Comparison of ENCODE assay signal across 19 cellular contexts in the genomic region with DNA sequence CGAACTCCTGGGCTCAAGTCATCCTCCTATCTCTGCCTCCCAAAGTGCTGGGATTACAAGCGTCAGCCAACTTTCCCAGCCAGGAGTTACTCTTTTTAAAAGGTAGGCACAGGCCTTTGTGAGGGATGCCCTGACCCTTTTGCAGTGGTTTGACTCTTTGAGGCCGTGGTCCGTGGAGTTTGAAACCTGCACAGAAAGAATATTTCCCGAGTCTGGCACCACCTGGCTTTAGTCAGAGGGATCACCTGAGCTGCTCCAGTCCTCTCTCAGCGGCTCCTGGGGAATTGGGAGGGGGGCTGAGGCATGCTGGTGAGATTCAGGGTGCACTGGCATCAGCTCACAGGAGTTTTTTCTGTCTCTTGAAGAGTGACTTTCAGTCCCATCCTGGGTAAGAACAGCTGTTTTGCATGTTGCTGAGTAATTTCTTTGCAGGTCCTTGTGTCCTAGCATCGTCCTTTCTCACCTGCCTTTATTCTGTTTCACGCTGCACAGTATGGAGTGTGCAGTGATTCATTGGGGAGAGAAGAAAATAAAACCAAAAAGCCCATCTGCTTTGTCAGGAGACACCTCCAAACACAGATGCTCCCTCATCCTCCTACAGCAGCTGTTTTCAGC.
DNase-seq lines count a peak whose midpoint lies in the region; ATAC-seq, FAIRE-seq and TF ChIP-seq lines count a peak whose summit lies in the region.
"Had no signal": no experiment of that assay in that cellular context is flagged by ENCODE, and none has a peak within 500 bp of the region (broad histone marks: within the 10 kb centered on the region; RNA-seq: fewer than 3 reads in every experiment).

No MANE protein-coding gene starts in this region.

- H3K4me3 ChIP-seq in right atrium auricular region (no peak overlapping the region), right cardiac atrium (ENCODE audit: low read length) (no peak overlapping the region), GM23338 (no peak overlapping the region), pancreas (no peak overlapping the region)
- H3K4me3 ChIP-seq: hepatocyte had no signal

- peaks cover 13% of the 10 kb centered on the region; the same call in 2 of the 3 replicates for H3K9me3 Mint-ChIP-seq in GM23338
- H3K9me3 Mint-ChIP-seq in activated T-helper 2 cell treated with anti-CD3 and anti-CD28 coated beads, Interferon-gamma antibody, Interleukin-2, Interleukin-4, amounts not matched to agents 10 μg/mL and 5 μg/mL and 100 μg/mL, durations not matched to agents 14 hours and 24 hours and 36 hours, result no peaks in the 10 kb centered on the region

- H3K36me3 Mint-ChIP-seq in GM23338 (ENCODE audit: low read depth), result peaks cover 15% of the 10 kb centered on the region
- H3K36me3 Mint-ChIP-seq in activated T-helper 2 cell treated with anti-CD3 and anti-CD28 coated beads, Interferon-gamma antibody, Interleukin-2, Interleukin-4, amounts not matched to agents 10 μg/mL and 5 μg/mL and 100 μg/mL, durations not matched to agents 14 hours and 24 hours and 36 hours (ENCODE audit: low read depth), result no peaks in the 10 kb centered on the region

- no peaks in the 10 kb centered on the region; the same call in 1 of the 2 replicates for H3K9me2 ChIP-seq in GM23338 (ENCODE audit: insufficient read depth)

- H3K36me3 ChIP-seq in right atrium auricular region (no peaks in the 10 kb centered on the region), GM23338 (ENCODE audit: insufficient read depth) (no peaks in the 10 kb centered on the region), pancreas (no peaks in the 10 kb centered on the region)

- H3K27me3 ChIP-seq in right atrium auricular region (no peaks in the 10 kb centered on the region), right cardiac atrium (ENCODE audit: control insufficient read depth, insufficient read depth) (no peaks in the 10 kb centered on the region), GM23338 (ENCODE audit: insufficient read depth) (no peaks in the 10 kb centered on the region), pancreas (no peaks in the 10 kb centered on the region)
- H3K27me3 ChIP-seq: hepatocyte had no signal

- H3K27me3 Mint-ChIP-seq in GM23338 (ENCODE audit: insufficient read depth, low read depth, poor library complexity), result peaks cover 5% of the 10 kb centered on the region
- H3K27me3 Mint-ChIP-seq in activated T-helper 2 cell treated with anti-CD3 and anti-CD28 coated beads, Interferon-gamma antibody, Interleukin-2, Interleukin-4, amounts not matched to agents 10 μg/mL and 5 μg/mL and 100 μg/mL, durations not matched to agents 14 hours and 24 hours and 36 hours (ENCODE audit: low read depth), result no peaks in the 10 kb centered on the region
- H3K27me3 Mint-ChIP-seq: type B pancreatic cell had no signal

- H3K4me2 ChIP-seq in GM23338, result no peak overlapping the region
- H3K4me2 ChIP-seq: hepatocyte had no signal

- WGBS in right cardiac atrium, result 88% methylated on average over 8 of the region's 8 CpGs
- WGBS in pancreas, 2 donors, result 82% methylated on average over 8 of the region's 8 CpGs

- no peak for ATAC-seq in right cardiac atrium
- no peak for ATAC-seq in GM23338
- no peak for ATAC-seq in pancreas
- ATAC-seq in Right ventricle myocardium inferior, result no peak

- peaks cover 0 to 14% of the 10 kb centered on the region in 2 donors for H3K4me1 ChIP-seq in right atrium auricular region
- no peaks in the 10 kb centered on the region for H3K4me1 ChIP-seq in right cardiac atrium (ENCODE audit: control insufficient read depth, insufficient read depth, low read length)
- peaks cover 13% of the 10 kb centered on the region for H3K4me1 ChIP-seq in GM23338 (ENCODE audit: insufficient read depth)
- H3K4me1 ChIP-seq in pancreas, result peaks cover 5 to 18% (median 9%) of the 10 kb centered on the region in 3 donors

- H3K27ac Mint-ChIP-seq in GM23338, result no peak overlapping the region
- peak overlapping the region; percentile 97 for H3K27ac Mint-ChIP-seq in activated T-helper 2 cell treated with anti-CD3 and anti-CD28 coated beads, Interferon-gamma antibody, Interleukin-2, Interleukin-4, amounts not matched to agents 10 μg/mL and 5 μg/mL and 100 μg/mL, durations not matched to agents 14 hours and 24 hours and 36 hours
- H3K27ac Mint-ChIP-seq: type B pancreatic cell had no signal

- no peak for TF ChIP-seq CTCF in right atrium auricular region (IDR thresholded peaks at IDR 0.05)
- TF ChIP-seq CTCF in GM23338 (conservative IDR thresholded peaks at IDR 0.05; ENCODE audit: low read depth in 2 of 2), result peak; percentile 20 to 27; a peak in 1 of 4 replicates
- TF ChIP-seq CTCF in pancreas (IDR thresholded peaks at IDR 0.05), result no peak

- H3K27ac ChIP-seq in right atrium auricular region (no peak overlapping the region), right cardiac atrium (ENCODE audit: low read length) (no peak overlapping the region), GM23338 (ENCODE audit: low read depth) (no peak overlapping the region), pancreas (no peak overlapping the region)
- H3K27ac ChIP-seq: hepatocyte, VCaP had no signal

- H3K9me3 ChIP-seq in right atrium auricular region, result no peaks in the 10 kb centered on the region
- H3K9me3 ChIP-seq in right cardiac atrium (ENCODE audit: control insufficient read depth, low read length), result no peaks in the 10 kb centered on the region
- H3K9me3 ChIP-seq in pancreas, result no peaks in the 10 kb centered on the region

- peaks cover 20% of the 10 kb centered on the region for H3K4me1 Mint-ChIP-seq in GM23338
- peaks cover 57% of the 10 kb centered on the region for H3K4me1 Mint-ChIP-seq in activated T-helper 2 cell treated with anti-CD3 and anti-CD28 coated beads, Interferon-gamma antibody, Interleukin-2, Interleukin-4, amounts not matched to agents 10 μg/mL and 5 μg/mL and 100 μg/mL, durations not matched to agents 14 hours and 24 hours and 36 hours (ENCODE audit: low read depth)

- H4K20me1 ChIP-seq in GM23338 (replicated peaks; ENCODE audit: insufficient read depth), result no peaks in the 10 kb centered on the region; the same call in 1 of the 2 replicates

- FAIRE-seq in pancreas (lab: Jason Lieb, UNC), result no peak

- no peaks in the 10 kb centered on the region for H3F3A ChIP-seq in GM23338 (replicated peaks; ENCODE audit: low read depth)

- H2AFZ ChIP-seq in GM23338, result no peak overlapping the region
- H2AFZ ChIP-seq: hepatocyte had no signal

- intact Hi-C loops in right cardiac atrium (cut with DNase I) (no loop called here), pancreas (cut with DNase I) (no loop called here), Right ventricle myocardium inferior (cut with DNase I) (no loop called here)
- intact Hi-C loops in activated T-helper 2 cell treated with anti-CD3 and anti-CD28 coated beads, Interferon-gamma antibody, Interleukin-2, Interleukin-4, amounts not matched to agents 10 μg/mL and 5 μg/mL and 100 μg/mL, durations not matched to agents 14 hours and 24 hours and 36 hours (cut with micrococcal nuclease), result loop anchor here (2.0 kb wide), 1 partner anchor 185 kb away; no protein-coding TSS in a partner anchor

- DNase-seq in right atrium auricular region (ENCODE audit: low spot score) (peak; percentile 52), right cardiac atrium (no peak), GM23338 (ENCODE audit: low spot score) (no peak), superior temporal gyrus (ENCODE audit: extremely low spot score) (peak; percentile 23), pancreas (no peak), NCI-H2081 (lab: John Stamatoyannopoulos, UW) (no peak), Right ventricle myocardium inferior (ENCODE audit: missing footprints) (no peak)
- no peak for DNase-seq in activated T-helper 2 cell treated with anti-CD3 and anti-CD28 coated beads, Interferon-gamma antibody, Interleukin-2, Interleukin-4, amounts not matched to agents 10 μg/mL and 5 μg/mL and 100 μg/mL, durations not matched to agents 14 hours and 24 hours and 36 hours (ENCODE audit: low spot score)
- DNase-seq: activated gamma-delta T cell; aorta; islet precursor cell; mesendoderm; MM.1S; NCI-H2029 treated with DMSO at 0.1 percent for 48 hours; stimulated activated naive CD4-positive, alpha-beta T cell treated with Interleukin-2 at 50 U/mL for 16 hours; SW 1271 had no signal

- no peaks in the 10 kb centered on the region for H3K79me2 ChIP-seq in GM23338 (replicated peaks; ENCODE audit: insufficient read depth)
- H3K79me2 ChIP-seq: hepatocyte had no signal

- no peak overlapping the region for H3K4me3 Mint-ChIP-seq in GM23338
- peak overlapping the region; percentile 10 for H3K4me3 Mint-ChIP-seq in activated T-helper 2 cell treated with anti-CD3 and anti-CD28 coated beads, Interferon-gamma antibody, Interleukin-2, Interleukin-4, amounts not matched to agents 10 μg/mL and 5 μg/mL and 100 μg/mL, durations not matched to agents 14 hours and 24 hours and 36 hours (ENCODE audit: low read depth)
- H3K4me3 Mint-ChIP-seq: type B pancreatic cell had no signal

TF ChIP-seq in GM23338, 12 proteins besides CTCF, POLR2A, EP300 and RAD21 (continues in another document):
- TF ChIP-seq CREB1 (CRISPR knock-in tag; IDR thresholded peaks at IDR 0.05; ENCODE audit: low read depth) (no peak), STAT1 (IDR thresholded peaks at IDR 0.05; ENCODE audit: unreplicated experiment) (no peak), NANOG (IDR thresholded peaks at IDR 0.05; ENCODE audit: borderline replicate concordance) (no peak), REST (IDR thresholded peaks at IDR 0.05; ENCODE audit: unreplicated experiment) (no peak)

Comparison
In these comparisons a context has a peak if more than half of its experiments do, and no peak if none do; other contexts are left out.
1. DNase-seq: peak in right atrium auricular region (single experiment) and superior temporal gyrus (single experiment); none in right cardiac atrium (0 of 3), GM23338 (single experiment), activated T-helper 2 cell treated with anti-CD3 and anti-CD28 coated beads, Interferon-gamma antibody, Interleukin-2, Interleukin-4, amounts not matched to agents 10 μg/mL and 5 μg/mL and 100 μg/mL, durations not matched to agents 14 hours and 24 hours and 36 hours (single experiment), pancreas (0 of 6), NCI-H2081 (0 of 2) and Right ventricle myocardium inferior (single experiment).
2. CTCF ChIP-seq: peak in GM23338 (2 of 2); none in right atrium auricular region (0 of 2) and pancreas (0 of 4).